Comparison of ENCODE assay signal across 14 cellular contexts in genomic region chr9:129595323-129595741, GRCh38. TPM values are rescaled to one million over a fixed set of nuclear protein-coding genes. Genes with fewer than 3 reads are reported as not detected.
DNase-seq lines count a peak whose midpoint lies in the region; ATAC-seq, FAIRE-seq and TF ChIP-seq lines count a peak whose summit lies in the region.
"Had no signal": no experiment of that assay in that cellular context is flagged by ENCODE, and none has a peak within 500 bp of the region (broad histone marks: within the 10 kb centered on the region; RNA-seq: fewer than 3 reads in every experiment).

No MANE protein-coding gene starts in this region.

- peak overlapping the region; percentile 57 for H3K56ac ChIP-seq in mesendoderm (ENCODE audit: low read length)

- H3K79me2 ChIP-seq in mesendoderm (ENCODE audit: control insufficient read depth, insufficient read depth, low read length), result no peaks in the 10 kb centered on the region

- no peak for FAIRE-seq in GM12891 (lab: Jason Lieb, UNC)

- no peaks in the 10 kb centered on the region for H3K27me3 Mint-ChIP-seq in activated T-helper 17 cell treated with anti-CD3 and anti-CD28 coated beads, Interleukin-2, amount 50 U/mL, for 72 hours

- no peaks in the 10 kb centered on the region for H3K27me3 ChIP-seq in AG04450 (ENCODE audit: control insufficient read depth, insufficient read depth, low read length)
- no peaks in the 10 kb centered on the region for H3K27me3 ChIP-seq in mesendoderm (ENCODE audit: insufficient read depth, low read length, poor library complexity)
- H3K27me3 ChIP-seq: tibial nerve had no signal

- TF ChIP-seq CTCF in AG04450 (IDR thresholded peaks at IDR 0.05; ENCODE audit: low read depth, low read length), result no peak

- no CpG with 5 or more reads among the region's 5 CpGs for WGBS in mesendoderm (ENCODE audit: extremely low coverage, insufficient coverage, low lambda C conversion rate)

- H3K27ac Mint-ChIP-seq in activated T-helper 17 cell treated with anti-CD3 and anti-CD28 coated beads, Interleukin-2, amount 50 U/mL, for 72 hours, result no peak overlapping the region
- H3K27ac Mint-ChIP-seq: activated CD8-positive, alpha-beta T cell treated with anti-CD3 and anti-CD28 coated beads for 36 hours; activated naive CD4-positive, alpha-beta T cell treated with anti-CD3 and anti-CD28 coated beads, Interleukin-2, amount 50 U/mL, for 72 hours had no signal

- no peak overlapping the region for H3K18ac ChIP-seq in mesendoderm (ENCODE audit: low read length)

- no peak overlapping the region for H3K4me3 ChIP-seq in AG04450 (ENCODE audit: low read depth, low read length)
- no peak overlapping the region for H3K4me3 ChIP-seq in mesendoderm (ENCODE audit: low read length)
- H3K4me3 ChIP-seq: SK-N-MC, tibial nerve had no signal

- H3K27ac ChIP-seq in AG04450 (ENCODE audit: low read depth, low read length) (peak overlapping the region; percentile 11), mesendoderm (ENCODE audit: low read depth, low read length) (no peak overlapping the region)
- H3K27ac ChIP-seq: SK-N-MC had no signal

- H2BK15ac ChIP-seq in mesendoderm (replicated peaks; ENCODE audit: low read depth), result peak overlapping the region; percentile 45

- no peak overlapping the region for H3K4me2 ChIP-seq in mesendoderm (ENCODE audit: low read length)

- no peak overlapping the region for H3K23ac ChIP-seq in mesendoderm (ENCODE audit: low read length)

- DNase-seq in AG04450 (ENCODE audit: low read depth, low spot score) (no peak), GM12891 (ENCODE audit: insufficient read length, low spot score) (no peak), mesendoderm (no peak), SIG-M5 treated with dmso at 0.1 percent for 504 hours (lab: John Stamatoyannopoulos, UW; ENCODE audit: unreplicated experiment) (no peak), HuH-7 (ENCODE audit: low spot score) (no peak)
- DNase-seq: endodermal cell had no signal

- no peak overlapping the region for H3K9ac ChIP-seq in mesendoderm (ENCODE audit: low read length)

- CTCF ChIA-PET in AG04450 (lab: Charles Lee), result interaction anchor here (0.7 to 1.5 kb wide), 2 partner anchors 16 to 422 kb away, joined by 3 to 11 read pairs; no protein-coding TSS in a partner anchor

- peaks cover 12% of the 10 kb centered on the region for H3K4me1 Mint-ChIP-seq in activated T-helper 17 cell treated with anti-CD3 and anti-CD28 coated beads, Interleukin-2, amount 50 U/mL, for 72 hours

- no peak overlapping the region for H2BK5ac ChIP-seq in mesendoderm (ENCODE audit: low read length)

- POLR2A ChIA-PET in AG04450 (lab: Yijun Ruan, JAX), result interaction anchor here (0.6 to 2.7 kb wide), 3 partner anchors 99 to 455 kb away, joined by 3 to 36 read pairs (median 3); no protein-coding TSS in a partner anchor

- H4K8ac ChIP-seq in mesendoderm (ENCODE audit: low read depth, low read length), result no peak overlapping the region

- H2BK120ac ChIP-seq in mesendoderm (ENCODE audit: low read depth, low read length), result peak overlapping the region; percentile 55

- no peak overlapping the region for H3K4ac ChIP-seq in mesendoderm (ENCODE audit: low read depth, low read length)

- no peaks in the 10 kb centered on the region for H3K9me3 ChIP-seq in AG04450 (ENCODE audit: control insufficient read depth, insufficient read depth, low read length)
- H3K9me3 ChIP-seq: tibial nerve had no signal

- H3K36me3 ChIP-seq in mesendoderm (ENCODE audit: control insufficient read depth, insufficient read depth, low read length), result no peaks in the 10 kb centered on the region
- H3K36me3 ChIP-seq: tibial nerve had no signal

- no peak overlapping the region for H2AK5ac ChIP-seq in mesendoderm (ENCODE audit: low read length)

- no peaks in the 10 kb centered on the region for H3K36me3 Mint-ChIP-seq in activated T-helper 17 cell treated with anti-CD3 and anti-CD28 coated beads, Interleukin-2, amount 50 U/mL, for 72 hours (ENCODE audit: low read depth)

- no peak overlapping the region for H4K5ac ChIP-seq in mesendoderm (ENCODE audit: low read length)

- H3K4me3 Mint-ChIP-seq in activated T-helper 17 cell treated with anti-CD3 and anti-CD28 coated beads, Interleukin-2, amount 50 U/mL, for 72 hours, result peak overlapping the region; percentile 9
- H3K4me3 Mint-ChIP-seq: activated CD8-positive, alpha-beta T cell treated with anti-CD3 and anti-CD28 coated beads for 36 hours had no signal

- no peaks in the 10 kb centered on the region for H3K9me3 Mint-ChIP-seq in activated T-helper 17 cell treated with anti-CD3 and anti-CD28 coated beads, Interleukin-2, amount 50 U/mL, for 72 hours
- H3K9me3 Mint-ChIP-seq: activated CD8-positive, alpha-beta T cell treated with anti-CD3 and anti-CD28 coated beads for 36 hours; activated naive CD4-positive, alpha-beta T cell treated with anti-CD3 and anti-CD28 coated beads, Interleukin-2, amount 50 U/mL, for 72 hours; endodermal cell had no signal

- no peaks in the 10 kb centered on the region for H3K79me1 ChIP-seq in mesendoderm (ENCODE audit: low read length)

- H3K4me1 ChIP-seq in mesendoderm (ENCODE audit: control insufficient read depth, low read depth, low read length), result peaks cover 14% of the 10 kb centered on the region

- TF ChIP-seq POLR2A in GM12891 (IDR thresholded peaks at IDR 0.05; ENCODE audit: low read depth, low read length), result no peak

- ATAC-seq in activated T-helper 17 cell treated with anti-CD3 and anti-CD28 coated beads, Interleukin-2, amount 50 U/mL, for 72 hours (replicated peaks), result no peak
- no peak for ATAC-seq in HG02678 (IDR thresholded peaks at IDR 0.05; ENCODE audit: unreplicated experiment)
- ATAC-seq in HG02642 (IDR thresholded peaks at IDR 0.05; ENCODE audit: poor library complexity, unreplicated experiment), result no peak
- ATAC-seq: activated CD8-positive, alpha-beta T cell treated with anti-CD3 and anti-CD28 coated beads for 36 hours; activated naive CD4-positive, alpha-beta T cell treated with anti-CD3 and anti-CD28 coated beads, Interleukin-2, amount 50 U/mL, for 72 hours had no signal

TF ChIP-seq in GM12891, 5 proteins besides CTCF, POLR2A, EP300 and RAD21:
- no peak for TF ChIP-seq POLR2AphosphoS5 (IDR thresholded peaks at IDR 0.05; ENCODE audit: low read depth, low read length)
- TF ChIP-seq SPI1 (IDR thresholded peaks at IDR 0.05; ENCODE audit: low read depth, low read length), result 0 out of 2 replicates have a peak, but pooled peaks have one; percentile 2
TF ChIP-seq in GM12891: peak in this region for 1.

RNA-seq across cellular contexts. Expression of gene C9orf50, which starts 25.6 kb away (rescaled TPM):
- 0.26 and 0.30 TPM in 2 replicates for polyA plus RNA-seq in AG04450 (2011; rRNA removed)
- polyA minus RNA-seq in AG04450 (2011; rRNA and poly(A)+ RNA removed), result not detected in 2 replicates
- polyA plus RNA-seq in GM12891 (2012; ENCODE audit: low read depth, missing spikeins), result not detected
- total RNA-seq in activated T-helper 17 cell treated with anti-CD3 and anti-CD28 coated beads, Interleukin-2, amount 50 U/mL, for 72 hours, result not detected
- polyA plus RNA-seq in mesendoderm (2013, experiment 1 of 2), result not detected
- not detected for polyA plus RNA-seq in mesendoderm (2013, experiment 2 of 2)
- total RNA-seq: activated CD8-positive, alpha-beta T cell treated with anti-CD3 and anti-CD28 coated beads for 36 hours; endodermal cell; LHCN-M2 had no signal

RNA-seq across cellular contexts. Expression of gene NTMT1, which starts 30.6 kb away (rescaled TPM):
- polyA plus RNA-seq in AG04450 (2011; rRNA removed), result 49.3 and 50.4 TPM in 2 replicates
- polyA minus RNA-seq in AG04450 (2011; rRNA and poly(A)+ RNA removed), result 25.3 and 30.8 TPM in 2 replicates
- polyA plus RNA-seq in GM12891 (2012; ENCODE audit: low read depth, missing spikeins), result 23.6 TPM
- total RNA-seq in activated T-helper 17 cell treated with anti-CD3 and anti-CD28 coated beads, Interleukin-2, amount 50 U/mL, for 72 hours, result 10 to 100 TPM; 27.2 to 61.1 TPM
- polyA plus RNA-seq in mesendoderm (2013, experiment 1 of 2), result 42.0 TPM
- polyA plus RNA-seq in mesendoderm (2013, experiment 2 of 2), result 43.1 TPM

RNA-seq across cellular contexts. Expression of gene ASB6, which starts 46.6 kb away (rescaled TPM):
- polyA plus RNA-seq in AG04450 (2011; rRNA removed), result 11.6 and 15.3 TPM in 2 replicates
- polyA minus RNA-seq in AG04450 (2011; rRNA and poly(A)+ RNA removed), result 9.4 and 14.0 TPM in 2 replicates
- polyA plus RNA-seq in GM12891 (2012; ENCODE audit: low read depth, missing spikeins), result 7.6 TPM
- 10 to 100 TPM; 12.3 to 26.4 TPM for total RNA-seq in activated T-helper 17 cell treated with anti-CD3 and anti-CD28 coated beads, Interleukin-2, amount 50 U/mL, for 72 hours
- 11.8 TPM for polyA plus RNA-seq in mesendoderm (2013, experiment 1 of 2)
- 11.2 TPM for polyA plus RNA-seq in mesendoderm (2013, experiment 2 of 2)
